In the genomic region with DNA sequence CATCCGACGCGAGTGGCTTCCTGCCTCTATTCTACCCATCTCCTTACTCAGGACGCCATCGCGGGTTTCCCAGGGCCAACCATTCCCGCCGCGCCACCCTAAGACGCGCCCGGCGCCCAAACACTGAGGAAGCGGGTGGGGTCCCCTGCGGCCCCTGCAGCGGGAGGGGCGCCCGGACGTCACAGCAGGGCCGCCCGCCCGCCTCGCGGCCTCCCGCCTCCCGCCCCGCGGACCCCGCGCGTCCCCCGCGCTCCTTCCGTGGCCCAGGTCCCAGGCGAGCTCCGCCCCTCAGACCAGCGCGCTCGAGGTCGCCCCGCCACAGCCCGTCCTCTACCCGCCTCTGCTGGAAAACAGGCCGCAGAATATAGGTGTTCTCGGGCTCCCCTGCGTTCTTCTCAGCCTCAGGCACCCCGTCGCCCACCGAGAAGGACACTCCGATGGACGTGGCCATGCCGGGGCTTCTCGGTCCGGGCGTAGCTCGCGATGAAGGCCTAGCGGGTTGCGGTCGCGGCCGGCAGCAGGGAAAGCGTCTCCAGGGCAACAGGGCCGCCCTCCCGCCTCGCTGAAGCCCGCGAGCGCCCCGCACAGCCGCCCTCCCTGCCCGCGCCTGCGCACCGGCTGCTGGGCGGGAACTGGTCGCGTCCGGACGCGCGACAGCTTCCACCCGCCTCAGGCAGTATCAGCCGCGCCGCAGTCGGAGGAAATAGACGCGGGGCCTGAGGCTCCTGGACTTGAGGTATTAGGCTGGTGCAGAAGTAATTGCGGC, we compare ENCODE assay signal across 8 cellular contexts. TPM values are rescaled to one million over a fixed set of nuclear protein-coding genes. Genes with fewer than 3 reads are reported as not detected.
A peak's percentile ranks its signal among the peaks of the same experiment; 100 is the strongest.
DNase-seq lines count a peak whose midpoint lies in the region; ATAC-seq and TF ChIP-seq lines count a peak whose summit lies in the region.

DYNLT2B (minus strand) TSS at position 539 of the 766 bp plus-strand sequence; CDS start at position 451, 88 bp downstream.

- no peaks in the 10 kb centered on the region for H3K27me3 Mint-ChIP-seq in activated CD8-positive, alpha-beta memory T cell treated with anti-CD3 and anti-CD28 coated beads, Interleukin-2, amount 10 ng/mL, durations not matched to agents 7 days and 5 days
- no peaks in the 10 kb centered on the region for H3K27me3 Mint-ChIP-seq in mesothelial cell of epicardium (ENCODE audit: low read depth)

- peak; percentile 90 for ATAC-seq in activated CD8-positive, alpha-beta memory T cell treated with anti-CD3 and anti-CD28 coated beads, Interleukin-2, amount 10 ng/mL, durations not matched to agents 7 days and 5 days

- DNase-seq in COLO829 (ENCODE audit: low spot score) (peak; percentile 99), GM20000 (ENCODE audit: low spot score) (peak; percentile 99), HT1080 (ENCODE audit: low read depth) (peak; percentile 92), NOMO-1 (lab: John Stamatoyannopoulos, UW; ENCODE audit: unreplicated experiment in 2 of 2) (peak; percentile 96 to 98), mesothelial cell of epicardium (ENCODE audit: low spot score in 2 of 2, unreplicated experiment in 2 of 2) (peak; percentile 86 to 92)
- DNase-seq in activated CD8-positive, alpha-beta memory T cell treated with anti-CD3 and anti-CD28 coated beads, Interleukin-2, amount 10 ng/mL, durations not matched to agents 7 days and 5 days = peak; percentile 93
- DNase-seq in stimulated activated CD8-positive, alpha-beta memory T cell treated with anti-CD3 and anti-CD28 coated beads, Interleukin-15, amount 100 ng/mL, for 4 hours (ENCODE audit: low read depth in 2 of 2) = peak; percentile 68 to 75

- peak within 1 kb of the TSS; percentile 92 for H3K4me3 Mint-ChIP-seq in activated CD8-positive, alpha-beta memory T cell treated with anti-CD3 and anti-CD28 coated beads, Interleukin-2, amount 10 ng/mL, durations not matched to agents 7 days and 5 days
- H3K4me3 Mint-ChIP-seq in mesothelial cell of epicardium = peak within 1 kb of the TSS; percentile 95

- H3K36me3 Mint-ChIP-seq in activated CD8-positive, alpha-beta memory T cell treated with anti-CD3 and anti-CD28 coated beads, Interleukin-2, amount 10 ng/mL, durations not matched to agents 7 days and 5 days = peaks cover 11% of the 10 kb centered on the region
- peaks cover 5% of the 10 kb centered on the region for H3K36me3 Mint-ChIP-seq in mesothelial cell of epicardium

- H3K27ac Mint-ChIP-seq in activated CD8-positive, alpha-beta memory T cell treated with anti-CD3 and anti-CD28 coated beads, Interleukin-2, amount 10 ng/mL, durations not matched to agents 7 days and 5 days = peak within 1 kb of the TSS; percentile 97
- H3K27ac Mint-ChIP-seq in mesothelial cell of epicardium = peak within 1 kb of the TSS; percentile 99

- H3K9me3 Mint-ChIP-seq in activated CD8-positive, alpha-beta memory T cell treated with anti-CD3 and anti-CD28 coated beads, Interleukin-2, amount 10 ng/mL, durations not matched to agents 7 days and 5 days (ENCODE audit: low read depth) = no peaks in the 10 kb centered on the region
- H3K9me3 Mint-ChIP-seq in mesothelial cell of epicardium = no peaks in the 10 kb centered on the region

- no peaks in the 10 kb centered on the region for H3K36me3 ChIP-seq in endocrine pancreas (ENCODE audit: control insufficient read depth, insufficient read depth, low read length)

- H3K9ac ChIP-seq in endocrine pancreas (ENCODE audit: control insufficient read depth, insufficient read depth, low read length) = peak within 1 kb of the TSS; percentile 99

- no peak for TF ChIP-seq CTCF in GM20000 (IDR thresholded peaks at IDR 0.05; ENCODE audit: extremely low read depth, missing control alignments)
- no peak for TF ChIP-seq CTCF in mesothelial cell of epicardium (IDR thresholded peaks at IDR 0.05; ENCODE audit: unreplicated experiment)

- H3K4me1 Mint-ChIP-seq in activated CD8-positive, alpha-beta memory T cell treated with anti-CD3 and anti-CD28 coated beads, Interleukin-2, amount 10 ng/mL, durations not matched to agents 7 days and 5 days = peaks cover 16% of the 10 kb centered on the region
- H3K4me1 Mint-ChIP-seq in mesothelial cell of epicardium = no peaks in the 10 kb centered on the region

- CTCF ChIA-PET in activated CD8-positive, alpha-beta memory T cell treated with anti-CD3 and anti-CD28 coated beads, Interleukin-2, amount 10 ng/mL, durations not matched to agents 7 days and 5 days (lab: Charles Lee) = interaction anchor here (0.6 to 1.6 kb wide), 14 partner anchors 8 to 423 kb away, joined by 3 to 6 read pairs (median 3); partner anchors contain the start of gene RNF168

- no peaks in the 10 kb centered on the region for H3K4me1 ChIP-seq in endocrine pancreas (ENCODE audit: control insufficient read depth, insufficient read depth, low read length)

- no peaks in the 10 kb centered on the region for H3K27me3 ChIP-seq in endocrine pancreas (ENCODE audit: control insufficient read depth, insufficient read depth, low read length)

- H3K9me3 ChIP-seq in endocrine pancreas (ENCODE audit: control insufficient read depth, low read length) = no peaks in the 10 kb centered on the region

- H3K4me3 ChIP-seq in endocrine pancreas (ENCODE audit: control insufficient read depth, insufficient read depth, low read length) = peak within 1 kb of the TSS; percentile 43

RNA-seq across cellular contexts. Expression of gene DYNLT2B, which starts in this region (rescaled TPM):
- total RNA-seq in HT1080 (2014; rRNA removed; shearing (Covaris generic)) = 5.3 and 7.6 TPM in 2 replicates
- 8.7 and 15.6 TPM in 2 replicates for polyA plus RNA-seq in HT1080 (2015; cell fraction: cytosol; rRNA removed)
- 2.0 and 9.0 TPM in 2 replicates for polyA plus RNA-seq in HT1080 (2015; cell fraction: nucleus; rRNA removed)
- total RNA-seq in activated CD8-positive, alpha-beta memory T cell treated with anti-CD3 and anti-CD28 coated beads, Interleukin-2, amount 10 ng/mL, durations not matched to agents 7 days and 5 days = 10 to 100 TPM; 13.9 to 19.9 TPM
- 17.5 to 18.5 TPM (median 17.6 TPM) in 3 replicates for total RNA-seq in mesothelial cell of epicardium

Comparison
In these comparisons a context has a peak if more than half of its experiments do, and no peak if none do; other contexts are left out.
1. Peak in every context shown above with its lines: DNase-seq, ATAC-seq and H3K4me3 ChIP-seq.